9 cellular contexts compared by ENCODE assay signal in genomic region chr1:243483084-243483845, GRCh38.
A peak's percentile ranks its signal among the peaks of the same experiment; 100 is the strongest.
DNase-seq lines count a peak whose midpoint lies in the region; ATAC-seq and TF ChIP-seq lines count a peak whose summit lies in the region.
"Had no signal": no experiment of that assay in that cellular context is flagged by ENCODE, and none has a peak within 500 bp of the region (broad histone marks: within the 10 kb centered on the region; RNA-seq: fewer than 3 reads in every experiment).

No MANE protein-coding gene starts in this region.

- CTCF ChIA-PET in SK-N-SH (lab: Yijun Ruan, JAX): interaction anchor here (1.1 kb wide), 1 partner anchor 838 kb away, joined by 4 read pairs; no protein-coding TSS in a partner anchor

- no peaks in the 10 kb centered on the region for H3F3A ChIP-seq in SK-N-SH (replicated peaks; ENCODE audit: insufficient read depth)

- 75% methylated on average over 47 of the region's 62 CpGs for WGBS in SK-N-SH (ENCODE audit: low lambda C conversion rate)

- DNase-seq in SK-N-SH: peak; percentile 80
- DNase-seq in astrocyte of the hippocampus (ENCODE audit: low read depth, low spot score): peak; percentile 57
- peak; percentile 64 for DNase-seq in left kidney (ENCODE audit: low read depth, low spot score)
- no peak for DNase-seq in NCI-H1092 (lab: John Stamatoyannopoulos, UW)
- DNase-seq in UCSD-AML1 (lab: John Stamatoyannopoulos, UW; ENCODE audit: unreplicated experiment): no peak
- DNase-seq: NCI-H2081 had no signal

- H3K27me3 ChIP-seq in SK-N-SH (ENCODE audit: insufficient read depth): no peaks in the 10 kb centered on the region

- no peaks in the 10 kb centered on the region for H3K9me2 ChIP-seq in SK-N-SH

- peak overlapping the region in 1 of 2 experiments; percentile 14; a peak in 1 of 4 replicates for H3K4me3 ChIP-seq in SK-N-SH (ENCODE audit: low read depth in 2 of 2, low read length in 1 of 2)

- H3K9ac ChIP-seq in SK-N-SH: no peak overlapping the region

- TF ChIP-seq CTCF in SK-N-SH (IDR thresholded peaks at IDR 0.05): no peak

- no peak overlapping the region for H2AFZ ChIP-seq in SK-N-SH (ENCODE audit: low read depth)

- TF ChIP-seq EP300 in SK-N-SH (IDR thresholded peaks at IDR 0.05; ENCODE audit: borderline replicate concordance in 1 of 2, low read depth in 1 of 2, low read length in 1 of 2): no peak

- POLR2A ChIA-PET in SK-N-SH (lab: Yijun Ruan, JAX): no interaction called here

- peaks cover 0 to 7% of the 10 kb centered on the region in 2 experiments; a peak in 1 of 4 replicates for H3K4me1 ChIP-seq in SK-N-SH (ENCODE audit: control insufficient read depth in 1 of 2, insufficient read depth in 2 of 2, low read depth in 1 of 2, low read length in 1 of 2)

- no peak overlapping the region for H3K27ac ChIP-seq in SK-N-SH (ENCODE audit: low read depth in 2 of 2, low read length in 1 of 2)
- H3K27ac ChIP-seq in temporal lobe (ENCODE audit: low read depth, low read length): peak overlapping the region; percentile 82

- ATAC-seq in SK-N-SH treated with all-trans-retinoic acid at 6 μM for 48 hours (no peak), GM21717 (IDR thresholded peaks at IDR 0.05; ENCODE audit: unreplicated experiment) (no peak)

- TF ChIP-seq RAD21 in SK-N-SH (IDR thresholded peaks at IDR 0.05; ENCODE audit: low read length): no peak

- no peaks in the 10 kb centered on the region for H4K20me1 ChIP-seq in SK-N-SH (ENCODE audit: insufficient read depth)

- no peaks in the 10 kb centered on the region for H3K9me3 ChIP-seq in SK-N-SH

- no peak overlapping the region for H3K4me2 ChIP-seq in SK-N-SH

- no peaks in the 10 kb centered on the region for H3K79me2 ChIP-seq in SK-N-SH (ENCODE audit: insufficient read depth)

- peaks cover 0 to 2% of the 10 kb centered on the region in 2 experiments for H3K36me3 ChIP-seq in SK-N-SH (replicated peaks in 1 of 2; ENCODE audit: control insufficient read depth in 1 of 2, insufficient read depth in 2 of 2, low read length in 1 of 2)

TF ChIP-seq in SK-N-SH, 30 proteins besides CTCF, POLR2A, EP300 and RAD21:
- TF ChIP-seq SMC3 (IDR thresholded peaks at IDR 0.05; ENCODE audit: low read depth, low read length) (peak; percentile 16; the same call in 1 of the 2 replicates), JUND (IDR thresholded peaks at IDR 0.05) (no peak), FOXJ3 (CRISPR knock-in tag; IDR thresholded peaks at IDR 0.05) (no peak), GABPA (IDR thresholded peaks at IDR 0.05; ENCODE audit: low read depth) (no peak)

TF ChIP-seq in SK-N-SH treated with all-trans-retinoic acid at 6 μM for 48 hours, 23 proteins besides CTCF, POLR2A, EP300 and RAD21:
- TF ChIP-seq ZC3H10 (CRISPR knock-in tag; IDR thresholded peaks at IDR 0.05): no peak
- no peak for TF ChIP-seq CSDC2 (CRISPR knock-in tag; IDR thresholded peaks at IDR 0.05)

Comparison
In these comparisons a context has a peak if more than half of its experiments do, and no peak if none do; other contexts are left out.
1. DNase-seq: peak in SK-N-SH (single experiment), astrocyte of the hippocampus (single experiment) and left kidney (single experiment); none in NCI-H1092 (single experiment) and UCSD-AML1 (single experiment).